18 cellular contexts compared by ENCODE assay signal in genomic region chr3:116741462-116741861, GRCh38. TPM values are rescaled to one million over a fixed set of nuclear protein-coding genes. Genes with fewer than 3 reads are reported as not detected.
"Had no signal": no experiment of that assay in that cellular context is flagged by ENCODE, and none has a peak within 500 bp of the region (broad histone marks: within the 10 kb centered on the region; RNA-seq: fewer than 3 reads in every experiment).

No MANE protein-coding gene starts in this region.

- H3K4me3 ChIP-seq: gastrocnemius medialis, sigmoid colon, thyroid gland had no signal

- DNase-seq: activated naive CD8-positive, alpha-beta T cell treated with anti-CD3 and anti-CD28 coated beads, Interleukin-2, amount 10 ng/mL, durations not matched to agents 7 days and 5 days; brain microvascular endothelial cell; gastrocnemius medialis; kidney glomerular epithelial cell; sigmoid colon; stimulated activated CD4-positive, alpha-beta T cell treated with anti-CD3 and anti-CD28 coated beads, Interleukin-1b, Interleukin-23, amount 100 ng/mL, for 48 hours; thyroid gland had no signal

- H3K4me1 ChIP-seq: gastrocnemius medialis, sigmoid colon, thyroid gland had no signal

- H3K27me3 ChIP-seq: brain microvascular endothelial cell, gastrocnemius medialis, sigmoid colon, thyroid gland had no signal

- H3K4me3 Mint-ChIP-seq: activated naive CD8-positive, alpha-beta T cell treated with anti-CD3 and anti-CD28 coated beads, Interleukin-2, amount 10 ng/mL, durations not matched to agents 7 days and 5 days; activated T-helper 1 cell treated with anti-CD3 and anti-CD28 coated beads, Interleukin-12 subunit alpha, Interleukin-12 subunit beta, Interleukin-2, Interleukin-4 antibody, amounts not matched to agents 30 ng/mL and 10 ng/mL and 1 ng/mL, durations not matched to agents 14 hours and 24 hours and 36 hours; central memory CD8-positive, alpha-beta T cell; dendritic cell treated with granulocyte-macrophage colony-stimulating factor and Interleukin-4, amounts not matched to agents 40 ng/mL and 50 ng/mL, for 4 days; mesothelial cell of epicardium; neural crest cell; stimulated activated effector memory CD8-positive, alpha-beta T cell treated with anti-CD3 and anti-CD28 coated beads, Interleukin-12 subunit alpha, Interleukin-12 subunit beta, amount 100 ng/mL, for 72 hours had no signal

- H3K27me3 Mint-ChIP-seq: activated naive CD8-positive, alpha-beta T cell treated with anti-CD3 and anti-CD28 coated beads, Interleukin-2, amount 10 ng/mL, durations not matched to agents 7 days and 5 days; central memory CD8-positive, alpha-beta T cell; dendritic cell treated with granulocyte-macrophage colony-stimulating factor and Interleukin-4, amounts not matched to agents 40 ng/mL and 50 ng/mL, for 4 days had no signal

- H3K27ac Mint-ChIP-seq: activated naive CD8-positive, alpha-beta T cell treated with anti-CD3 and anti-CD28 coated beads, Interleukin-2, amount 10 ng/mL, durations not matched to agents 7 days and 5 days; activated T-helper 1 cell treated with anti-CD3 and anti-CD28 coated beads, Interleukin-12 subunit alpha, Interleukin-12 subunit beta, Interleukin-2, Interleukin-4 antibody, amounts not matched to agents 30 ng/mL and 10 ng/mL and 1 ng/mL, durations not matched to agents 14 hours and 24 hours and 36 hours; dendritic cell treated with granulocyte-macrophage colony-stimulating factor and Interleukin-4, amounts not matched to agents 40 ng/mL and 50 ng/mL, for 4 days; mesothelial cell of epicardium; stimulated activated effector memory CD8-positive, alpha-beta T cell treated with anti-CD3 and anti-CD28 coated beads, Interleukin-12 subunit alpha, Interleukin-12 subunit beta, amount 100 ng/mL, for 72 hours had no signal

- H3K27ac ChIP-seq: brain microvascular endothelial cell, gastrocnemius medialis, sigmoid colon, thyroid gland had no signal

- H3K4me1 Mint-ChIP-seq: activated naive CD8-positive, alpha-beta T cell treated with anti-CD3 and anti-CD28 coated beads, Interleukin-2, amount 10 ng/mL, durations not matched to agents 7 days and 5 days; central memory CD8-positive, alpha-beta T cell; neural crest cell; stimulated activated effector memory CD8-positive, alpha-beta T cell treated with anti-CD3 and anti-CD28 coated beads, Interleukin-12 subunit alpha, Interleukin-12 subunit beta, amount 100 ng/mL, for 72 hours had no signal

- H3K36me3 Mint-ChIP-seq: activated naive CD8-positive, alpha-beta T cell treated with anti-CD3 and anti-CD28 coated beads, Interleukin-2, amount 10 ng/mL, durations not matched to agents 7 days and 5 days; mesothelial cell of epicardium; stimulated activated effector memory CD8-positive, alpha-beta T cell treated with anti-CD3 and anti-CD28 coated beads, Interleukin-12 subunit alpha, Interleukin-12 subunit beta, amount 100 ng/mL, for 72 hours had no signal

- H3K9me3 ChIP-seq: gastrocnemius medialis, sigmoid colon, thyroid gland had no signal

- ATAC-seq: gastrocnemius medialis; stimulated activated effector memory CD8-positive, alpha-beta T cell treated with anti-CD3 and anti-CD28 coated beads, Interleukin-12 subunit alpha, Interleukin-12 subunit beta, amount 100 ng/mL, for 72 hours had no signal

- H3K36me3 ChIP-seq: brain microvascular endothelial cell, gastrocnemius medialis, sigmoid colon, thyroid gland had no signal

RNA-seq across cellular contexts. Expression of gene TUSC7, which starts 31.9 kb away (rescaled TPM):
- total RNA-seq: activated CD8-positive, alpha-beta memory T cell treated with anti-CD3 and anti-CD28 coated beads for 36 hours; activated naive CD8-positive, alpha-beta T cell treated with anti-CD3 and anti-CD28 coated beads, Interleukin-2, amount 10 ng/mL, durations not matched to agents 7 days and 5 days; activated T-helper 1 cell treated with anti-CD3 and anti-CD28 coated beads, Interleukin-12 subunit alpha, Interleukin-12 subunit beta, Interleukin-2, Interleukin-4 antibody, amounts not matched to agents 30 ng/mL and 10 ng/mL and 1 ng/mL, durations not matched to agents 14 hours and 24 hours and 36 hours; epithelial cell of proximal tubule; gastrocnemius medialis; liver; mesothelial cell of epicardium; neural crest cell; osteocyte; sigmoid colon; T-helper 2 cell treated with Interferon-gamma antibody and Interleukin-4, amounts not matched to agents 100 ng/mL and 5 ng/mL, for 36 hours; thyroid gland had no signal
- polyA plus RNA-seq: liver, sigmoid colon had no signal
